Comparison of ENCODE assay signal across 11 cellular contexts in genomic region chr2:226971029-226971584, GRCh38.
DNase-seq lines count a peak whose midpoint lies in the region; ATAC-seq, FAIRE-seq and TF ChIP-seq lines count a peak whose summit lies in the region.
"Had no signal": no experiment of that assay in that cellular context is flagged by ENCODE, and none has a peak within 500 bp of the region (broad histone marks: within the 10 kb centered on the region; RNA-seq: fewer than 3 reads in every experiment).

No MANE protein-coding gene starts in this region.

- no peak overlapping the region for H3K4me3 ChIP-seq in psoas muscle

- peaks cover 0 to 3% of the 10 kb centered on the region in 2 donors for H3K36me3 ChIP-seq in psoas muscle (ENCODE audit: insufficient read depth in 1 of 2, low read depth in 1 of 2)

- no peaks in the 10 kb centered on the region for H3K27me3 ChIP-seq in psoas muscle (ENCODE audit: insufficient read depth in 3 of 3, low read length in 2 of 3)

- ATAC-seq in GM19452 (IDR thresholded peaks at IDR 0.05; ENCODE audit: unreplicated experiment) (peak; percentile 57), HG03039 (IDR thresholded peaks at IDR 0.05; ENCODE audit: unreplicated experiment) (peak; percentile 34), HG03565 (IDR thresholded peaks at IDR 0.05; ENCODE audit: unreplicated experiment) (no peak), psoas muscle (no peak)
- peak; percentile 47 for ATAC-seq in activated CD8-positive, alpha-beta T cell treated with anti-CD3 and anti-CD28 coated beads, Interleukin-2, amount 10 ng/mL, durations not matched to agents 7 days and 5 days
- ATAC-seq: WTC11 had no signal

- intact Hi-C loops in psoas muscle (cut with DNase I), result no loop called here

- DNase-seq in GM12891 (ENCODE audit: insufficient read length, low spot score) (no peak), psoas muscle (no peak)
- peak; percentile 26 for DNase-seq in activated CD8-positive, alpha-beta T cell treated with anti-CD3 and anti-CD28 coated beads, Interleukin-2, amount 10 ng/mL, durations not matched to agents 7 days and 5 days
- DNase-seq in effector CD4-positive, alpha-beta T cell, result no peak
- no peak for DNase-seq in activated effector memory CD4-positive, alpha-beta T cell treated with Interleukin-2 at 50 U/mL for 16 hours
- DNase-seq: aorta had no signal

- H3K27me3 Mint-ChIP-seq in activated CD8-positive, alpha-beta T cell treated with anti-CD3 and anti-CD28 coated beads, Interleukin-2, amount 10 ng/mL, durations not matched to agents 7 days and 5 days (ENCODE audit: low read depth), result no peaks in the 10 kb centered on the region
- H3K27me3 Mint-ChIP-seq: progenitor cell of endocrine pancreas had no signal

- no peak for TF ChIP-seq CTCF in psoas muscle (IDR thresholded peaks at IDR 0.05)

- H3K27ac ChIP-seq in psoas muscle, result no peak overlapping the region

- CTCF ChIA-PET in activated CD8-positive, alpha-beta T cell treated with anti-CD3 and anti-CD28 coated beads, Interleukin-2, amount 10 ng/mL, durations not matched to agents 7 days and 5 days (lab: Charles Lee), result no interaction called here

- no peak for TF ChIP-seq POLR2A in GM12891 (IDR thresholded peaks at IDR 0.05; ENCODE audit: low read depth, low read length)

- H3K36me3 Mint-ChIP-seq in activated CD8-positive, alpha-beta T cell treated with anti-CD3 and anti-CD28 coated beads, Interleukin-2, amount 10 ng/mL, durations not matched to agents 7 days and 5 days (ENCODE audit: low read depth), result peaks cover 10% of the 10 kb centered on the region
- H3K36me3 Mint-ChIP-seq: WTC11 had no signal

- no peaks in the 10 kb centered on the region for H3K4me1 ChIP-seq in psoas muscle

- H3K9me3 ChIP-seq in psoas muscle, result peaks cover 7% of the 10 kb centered on the region

- H3K4me3 Mint-ChIP-seq in activated CD8-positive, alpha-beta T cell treated with anti-CD3 and anti-CD28 coated beads, Interleukin-2, amount 10 ng/mL, durations not matched to agents 7 days and 5 days, result peak overlapping the region; percentile 51
- H3K4me3 Mint-ChIP-seq: WTC11 had no signal

- H3K27ac Mint-ChIP-seq in activated CD8-positive, alpha-beta T cell treated with anti-CD3 and anti-CD28 coated beads, Interleukin-2, amount 10 ng/mL, durations not matched to agents 7 days and 5 days, result peak overlapping the region; percentile 71
- H3K27ac Mint-ChIP-seq: progenitor cell of endocrine pancreas, WTC11 had no signal

- POLR2A ChIA-PET in activated CD8-positive, alpha-beta T cell treated with anti-CD3 and anti-CD28 coated beads, Interleukin-2, amount 10 ng/mL, durations not matched to agents 7 days and 5 days (lab: Charles Lee), result interaction anchor here (0.6 kb wide), 2 partner anchors 1904 to 1989 kb away, joined by 5 to 7 read pairs; no protein-coding TSS in a partner anchor

- WGBS in psoas muscle, 3 donors, result 84 to 92% (median 87%) methylated on average over 7 of the region's 7 CpGs

- no peaks in the 10 kb centered on the region for H3K9me3 Mint-ChIP-seq in activated CD8-positive, alpha-beta T cell treated with anti-CD3 and anti-CD28 coated beads, Interleukin-2, amount 10 ng/mL, durations not matched to agents 7 days and 5 days (ENCODE audit: insufficient read depth)
- H3K9me3 Mint-ChIP-seq: WTC11 had no signal

- FAIRE-seq in GM12891 (lab: Jason Lieb, UNC), result peak; percentile 89

- H3K4me1 Mint-ChIP-seq in activated CD8-positive, alpha-beta T cell treated with anti-CD3 and anti-CD28 coated beads, Interleukin-2, amount 10 ng/mL, durations not matched to agents 7 days and 5 days (ENCODE audit: low read depth), result peaks cover 42% of the 10 kb centered on the region
- H3K4me1 Mint-ChIP-seq: WTC11 had no signal

TF ChIP-seq in GM12891, 5 proteins besides CTCF, POLR2A, EP300 and RAD21:
- TF ChIP-seq POLR2AphosphoS5 (IDR thresholded peaks at IDR 0.05; ENCODE audit: low read depth, low read length) (no peak), SPI1 (IDR thresholded peaks at IDR 0.05; ENCODE audit: low read depth, low read length) (no peak), POU2F2 (IDR thresholded peaks at IDR 0.05; ENCODE audit: low read depth, low read length) (no peak), TAF1 (IDR thresholded peaks at IDR 0.05; ENCODE audit: low read depth, low read length) (no peak), PAX5 (IDR thresholded peaks at IDR 0.05; ENCODE audit: insufficient read depth, low read length, severe bottlenecking) (no peak)

Comparison
In these comparisons a context has a peak if more than half of its experiments do, and no peak if none do; other contexts are left out.
1. ATAC-seq: peak in GM19452 (single experiment), HG03039 (single experiment) and activated CD8-positive, alpha-beta T cell treated with anti-CD3 and anti-CD28 coated beads, Interleukin-2, amount 10 ng/mL, durations not matched to agents 7 days and 5 days (single experiment); none in HG03565 (single experiment) and psoas muscle (0 of 4).